10 cellular contexts compared by ENCODE assay signal in genomic region chr17:43927101-43927935, GRCh38. TPM values are rescaled to one million over a fixed set of nuclear protein-coding genes. Genes with fewer than 3 reads are reported as not detected.
DNase-seq lines count a peak whose midpoint lies in the region; ATAC-seq, FAIRE-seq and TF ChIP-seq lines count a peak whose summit lies in the region.
"Had no signal": no experiment of that assay in that cellular context is flagged by ENCODE, and none has a peak within 500 bp of the region (broad histone marks: within the 10 kb centered on the region; RNA-seq: fewer than 3 reads in every experiment).

No MANE protein-coding gene starts in this region.

- no peak for DNase-seq in CD4-positive, CD25-positive, alpha-beta regulatory T cell
- DNase-seq in T-helper 17 cell = no peak
- peak in 3 of 6 donors; percentile 26 to 69 (median 43) for DNase-seq in pancreas
- DNase-seq in Kasumi-1 (lab: John Stamatoyannopoulos, UW) = no peak
- no peak for DNase-seq in HCEC 1CT
- DNase-seq: NCI-H1092 treated with DMSO at 0.1 percent for 48 hours had no signal

- ATAC-seq in CD4-positive, CD25-positive, alpha-beta regulatory T cell (ENCODE audit: low read depth in 2 of 2) = no peak
- ATAC-seq in T-helper 17 cell = peak; percentile 42
- peak; percentile 30 to 59 (median 38) for ATAC-seq in pancreas
- no peak for ATAC-seq in HG02884 (IDR thresholded peaks at IDR 0.05; ENCODE audit: unreplicated experiment)
- ATAC-seq in GM21515 (IDR thresholded peaks at IDR 0.05; ENCODE audit: unreplicated experiment) = no peak

- no peak for TF ChIP-seq CTCF in pancreas (IDR thresholded peaks at IDR 0.05)

- H3K4me3 Mint-ChIP-seq in CD4-positive, CD25-positive, alpha-beta regulatory T cell = peak overlapping the region; percentile 77 to 94 (median 90)
- peak overlapping the region; percentile 89 for H3K4me3 Mint-ChIP-seq in T-helper 17 cell

- intact Hi-C loops in pancreas (cut with DNase I) = no loop called here

- H3K27me3 ChIP-seq in CD4-positive, CD25-positive, alpha-beta regulatory T cell (ENCODE audit: control insufficient read depth, insufficient read depth, low read length) = no peaks in the 10 kb centered on the region
- H3K27me3 ChIP-seq in esophagus (ENCODE audit: control insufficient read depth in 1 of 2, insufficient read depth in 2 of 2, low read length in 2 of 2) = no peaks in the 10 kb centered on the region
- H3K27me3 ChIP-seq in pancreas = no peaks in the 10 kb centered on the region

- WGBS in esophagus, 2 donors = 5 to 8% methylated on average over 42 of the region's 42 CpGs
- WGBS in pancreas, 2 donors = 8% methylated on average over 42 of the region's 42 CpGs

- peaks cover 5% of the 10 kb centered on the region for H3K27me3 Mint-ChIP-seq in CD4-positive, CD25-positive, alpha-beta regulatory T cell
- peaks cover 5% of the 10 kb centered on the region for H3K27me3 Mint-ChIP-seq in T-helper 17 cell

- H3K4me1 Mint-ChIP-seq in CD4-positive, CD25-positive, alpha-beta regulatory T cell = peaks cover 10 to 21% (median 18%) of the 10 kb centered on the region in 4 donors
- peaks cover 12% of the 10 kb centered on the region for H3K4me1 Mint-ChIP-seq in T-helper 17 cell

- peaks cover 20% of the 10 kb centered on the region for H3K4me1 ChIP-seq in CD4-positive, CD25-positive, alpha-beta regulatory T cell (ENCODE audit: control insufficient read depth, insufficient read depth, low read length, poor library complexity, severe bottlenecking)
- peaks cover 4 to 6% of the 10 kb centered on the region in 2 donors for H3K4me1 ChIP-seq in esophagus (ENCODE audit: control insufficient read depth in 2 of 2, insufficient read depth in 2 of 2, low read length in 1 of 2)
- H3K4me1 ChIP-seq in pancreas = peaks cover 0 to 6% (median 0%) of the 10 kb centered on the region in 3 donors

- no peaks in the 10 kb centered on the region for H3K9me3 Mint-ChIP-seq in CD4-positive, CD25-positive, alpha-beta regulatory T cell

- H3K27ac Mint-ChIP-seq in CD4-positive, CD25-positive, alpha-beta regulatory T cell = peak overlapping the region; percentile 84 to 96 (median 85)
- H3K27ac Mint-ChIP-seq in T-helper 17 cell = peak overlapping the region; percentile 53

- H3K4me3 ChIP-seq in CD4-positive, CD25-positive, alpha-beta regulatory T cell (ENCODE audit: low read depth, low read length) = peak overlapping the region; percentile 79
- peak overlapping the region; percentile 18 to 32 for H3K4me3 ChIP-seq in esophagus (ENCODE audit: low read depth in 1 of 2, low read length in 2 of 2)
- peak overlapping the region in 3 of 4 donors; percentile 15 to 44 (median 40) for H3K4me3 ChIP-seq in pancreas

- H3K9me3 ChIP-seq in CD4-positive, CD25-positive, alpha-beta regulatory T cell (ENCODE audit: control insufficient read depth in 2 of 2, low read length in 2 of 2) = no peaks in the 10 kb centered on the region
- no peaks in the 10 kb centered on the region for H3K9me3 ChIP-seq in T-helper 17 cell (ENCODE audit: control insufficient read depth, low read length, poor library complexity, severe bottlenecking)
- H3K9me3 ChIP-seq in esophagus (ENCODE audit: control insufficient read depth in 2 of 2, insufficient read depth in 1 of 2, low read depth in 1 of 2, low read length in 1 of 2) = no peaks in the 10 kb centered on the region
- H3K9me3 ChIP-seq in pancreas = no peaks in the 10 kb centered on the region

- no peak for FAIRE-seq in pancreas (lab: Jason Lieb, UNC)

- no peaks in the 10 kb centered on the region for H3K36me3 Mint-ChIP-seq in CD4-positive, CD25-positive, alpha-beta regulatory T cell
- no peaks in the 10 kb centered on the region for H3K36me3 Mint-ChIP-seq in T-helper 17 cell (ENCODE audit: low read depth)

- H3K36me3 ChIP-seq in CD4-positive, CD25-positive, alpha-beta regulatory T cell (ENCODE audit: control insufficient read depth, insufficient read depth, low read length) = no peaks in the 10 kb centered on the region
- no peaks in the 10 kb centered on the region for H3K36me3 ChIP-seq in esophagus (ENCODE audit: control insufficient read depth in 2 of 2, insufficient read depth in 2 of 2, low read length in 1 of 2)
- no peaks in the 10 kb centered on the region for H3K36me3 ChIP-seq in pancreas

- H3K27ac ChIP-seq in CD4-positive, CD25-positive, alpha-beta regulatory T cell (ENCODE audit: insufficient read depth, low read length, poor library complexity, severe bottlenecking) = peak overlapping the region; percentile 14
- no peak overlapping the region for H3K27ac ChIP-seq in esophagus (ENCODE audit: low read depth in 2 of 2, low read length in 1 of 2)
- H3K27ac ChIP-seq in pancreas = no peak overlapping the region

RNA-seq across cellular contexts. Expression of gene PPY, which starts 15.0 kb away (rescaled TPM):
- not detected for total RNA-seq in CD4-positive, CD25-positive, alpha-beta regulatory T cell
- polyA plus RNA-seq in CD4-positive, CD25-positive, alpha-beta regulatory T cell = not detected
- total RNA-seq in T-helper 17 cell = not detected
- not detected for polyA plus RNA-seq in esophagus
- 10 to 100 TPM in 4 of 6 donors, 1 to 10 TPM in 2; 7.2 to 46.0 (median 22.7) TPM for total RNA-seq in pancreas
- polyA plus RNA-seq in pancreas = 100 to 1,000 TPM in 1 of 2 donors, 10 to 100 TPM in 1; 57.7 to 392 TPM
- total RNA-seq: renal cortical epithelial cell had no signal

RNA-seq across cellular contexts. Expression of gene MPP2, which starts 20.0 kb away (rescaled TPM):
- total RNA-seq in CD4-positive, CD25-positive, alpha-beta regulatory T cell = 1.6 TPM
- polyA plus RNA-seq in CD4-positive, CD25-positive, alpha-beta regulatory T cell = under 1 TPM in 1 of 4 donors, not detected in 3; 0.47 TPM
- total RNA-seq in T-helper 17 cell (1 to 10 TPM; 1.5 to 2.2 TPM), pancreas (1 to 10 TPM; 1.0 to 2.9 (median 2.1) TPM)
- polyA plus RNA-seq in esophagus (under 1 TPM; 0.39 to 0.72 TPM), pancreas (1 to 10 TPM; 1.9 to 6.6 TPM)

RNA-seq across cellular contexts. Expression of gene PYY, which starts 26.4 kb away (rescaled TPM):
- not detected for total RNA-seq in CD4-positive, CD25-positive, alpha-beta regulatory T cell
- polyA plus RNA-seq in CD4-positive, CD25-positive, alpha-beta regulatory T cell = not detected
- total RNA-seq in T-helper 17 cell (not detected), pancreas (under 1 TPM in 2 of 6 donors, not detected in 4; 0.35 to 0.49 TPM)
- polyA plus RNA-seq in esophagus (not detected), pancreas (1 to 10 TPM in 1 of 2 donors, under 1 TPM in 1; 0.66 to 1.1 TPM)
- total RNA-seq: renal cortical epithelial cell had no signal

Comparison
In these comparisons a context has a peak if more than half of its experiments do, and no peak if none do; other contexts are left out.
1. ATAC-seq: peak in T-helper 17 cell (single experiment) and pancreas (4 of 4); none in CD4-positive, CD25-positive, alpha-beta regulatory T cell (0 of 2), HG02884 (single experiment) and GM21515 (single experiment).
2. H3K4me3 ChIP-seq: peak in every context shown above with its lines; median percentile 79 in CD4-positive, CD25-positive, alpha-beta regulatory T cell; 40 in pancreas; 25 in esophagus.